Comparison of ENCODE assay signal across 10 cellular contexts in the genomic region with DNA sequence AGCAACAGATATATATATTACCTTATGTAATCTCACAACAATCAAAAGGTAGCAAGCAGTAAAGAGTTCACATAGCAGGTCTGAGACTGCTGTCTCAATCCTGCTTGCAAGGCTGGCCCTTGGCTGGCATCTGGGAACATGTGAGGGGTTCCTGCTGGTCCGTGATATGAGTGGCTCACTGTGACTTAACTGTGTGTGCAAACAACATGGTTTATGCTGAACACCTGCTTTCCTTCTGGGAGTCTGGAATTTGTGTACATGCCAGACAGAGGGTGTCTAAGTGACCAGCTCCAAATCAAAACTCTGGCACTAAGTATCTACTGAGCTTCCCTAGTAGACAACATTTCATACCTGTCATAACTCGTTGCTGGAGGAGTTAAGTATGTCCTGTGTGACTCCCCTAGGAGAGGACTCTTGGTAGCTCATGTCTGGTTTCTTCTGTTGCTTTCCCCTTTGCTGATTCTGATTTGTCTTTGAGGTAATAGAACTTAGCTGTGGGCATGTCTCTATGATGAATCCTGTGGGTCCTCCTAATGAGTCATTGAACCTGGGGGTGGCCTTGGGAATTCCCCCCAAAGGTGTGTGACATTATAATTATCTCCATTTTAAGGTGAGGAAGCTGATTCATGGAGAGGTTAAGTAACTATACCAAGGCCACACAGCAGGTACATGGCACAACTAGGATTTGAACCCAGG.
DNase-seq lines count a peak whose midpoint lies in the region; ATAC-seq, FAIRE-seq and TF ChIP-seq lines count a peak whose summit lies in the region.
"Had no signal": no experiment of that assay in that cellular context is flagged by ENCODE, and none has a peak within 500 bp of the region (broad histone marks: within the 10 kb centered on the region; RNA-seq: fewer than 3 reads in every experiment).

No MANE protein-coding gene starts in this region.

- dilution Hi-C loops in keratinocyte (cut with MboI; ENCODE audit: extremely low pct_ligation_motif_present, low sequenced_read_pairs): no loop called here

- H3K79me2 ChIP-seq in keratinocyte (ENCODE audit: control insufficient read depth, insufficient read depth, low read length): no peaks in the 10 kb centered on the region

- peak overlapping the region in 1 of 3 experiments; percentile 3 for H3K4me3 ChIP-seq in keratinocyte (ENCODE audit: control insufficient read depth in 2 of 3, extremely low read depth in 1 of 3, insufficient read depth in 2 of 3, low read depth in 1 of 3, low read length in 3 of 3)
- H3K4me3 ChIP-seq in small intestine (ENCODE audit: low read depth in 1 of 2, low read length in 2 of 2): no peak overlapping the region

- peak; percentile 62 for DNase-seq in activated CD8-positive, alpha-beta memory T cell treated with anti-CD3 and anti-CD28 coated beads, Interleukin-2, amount 50 U/mL, for 4 hours
- DNase-seq in keratinocyte (ENCODE audit: low read depth, low spot score) (peak; percentile 53), NCI-H524 treated with DMSO at 0.1 percent for 48 hours (lab: John Stamatoyannopoulos, UW) (no peak), small intestine (no peak), GM10266 (ENCODE audit: extremely low spot score) (no peak)
- peak; percentile 46 for DNase-seq in stimulated activated CD8-positive, alpha-beta memory T cell treated with anti-CD3 and anti-CD28 coated beads, Interleukin-12 subunit alpha, Interleukin-12 subunit beta, amount 100 ng/mL, for 4 hours (ENCODE audit: low read depth)
- DNase-seq: cortex of kidney, SHP77 had no signal

- FAIRE-seq in keratinocyte (lab: Jason Lieb, UNC) (peak; percentile 78), small intestine (lab: Jason Lieb, UNC) (no peak)

- peak; percentile 33 for ATAC-seq in HG02884 (IDR thresholded peaks at IDR 0.05; ENCODE audit: unreplicated experiment)
- ATAC-seq in HG03521 (IDR thresholded peaks at IDR 0.05; ENCODE audit: unreplicated experiment): no peak

- WGBS in small intestine, 3 donors: 44 to 55% (median 53%) methylated on average over 2 of the region's 2 CpGs

- H3K9me3 ChIP-seq in keratinocyte (ENCODE audit: control insufficient read depth, low read depth, low read length): no peaks in the 10 kb centered on the region
- no peaks in the 10 kb centered on the region for H3K9me3 ChIP-seq in small intestine (ENCODE audit: control insufficient read depth, low read depth)

- no peak overlapping the region for H3K9ac ChIP-seq in keratinocyte (ENCODE audit: control insufficient read depth, extremely low read depth, insufficient read depth, low read length)

- TF ChIP-seq CTCF in keratinocyte (optimal IDR thresholded peaks at IDR 0.05 in 1 of 3, IDR thresholded peaks at IDR 0.05 in 1 of 3, conservative IDR thresholded peaks at IDR 0.05 in 1 of 3; ENCODE audit: extremely low read depth in 1 of 3, insufficient read depth in 2 of 3, low read length in 3 of 3) (no peak), GM10266 (IDR thresholded peaks at IDR 0.05; ENCODE audit: control insufficient read depth, insufficient read depth, low read depth, missing control alignments) (no peak)

- no peaks in the 10 kb centered on the region for H3K9me1 ChIP-seq in keratinocyte (ENCODE audit: control insufficient read depth, extremely low read depth, insufficient read depth, low read length)

- H3K36me3 ChIP-seq in keratinocyte (ENCODE audit: control insufficient read depth in 2 of 2, extremely low read depth in 1 of 2, insufficient read depth in 2 of 2, low read length in 2 of 2): no peaks in the 10 kb centered on the region
- no peaks in the 10 kb centered on the region for H3K36me3 ChIP-seq in small intestine (ENCODE audit: control insufficient read depth in 2 of 2, insufficient read depth in 2 of 2, low read length in 2 of 2)

- H3K4me1 ChIP-seq in keratinocyte (ENCODE audit: control insufficient read depth, extremely low read depth, insufficient read depth, low read length) (peaks cover 38% of the 10 kb centered on the region), small intestine (ENCODE audit: control insufficient read depth in 2 of 2, insufficient read depth in 1 of 2, low read depth in 1 of 2, low read length in 1 of 2) (peaks cover 2 to 3% of the 10 kb centered on the region in 2 donors)

- H3K27me3 ChIP-seq in keratinocyte (ENCODE audit: control insufficient read depth, extremely low read depth, insufficient read depth, low read length) (no peaks in the 10 kb centered on the region), small intestine (ENCODE audit: control insufficient read depth in 2 of 2, insufficient read depth in 2 of 2, low read length in 2 of 2) (no peaks in the 10 kb centered on the region)

- no peak overlapping the region for H2AFZ ChIP-seq in keratinocyte (ENCODE audit: control insufficient read depth, low read length)

- no peaks in the 10 kb centered on the region for H4K20me1 ChIP-seq in keratinocyte (ENCODE audit: control insufficient read depth, extremely low read depth, insufficient read depth, low read length)

- H3K4me2 ChIP-seq in keratinocyte (ENCODE audit: control insufficient read depth, extremely low read depth, insufficient read depth, low read depth, low read length): peak overlapping the region; percentile 35

- peak overlapping the region; percentile 51 for H3K27ac ChIP-seq in keratinocyte (ENCODE audit: control insufficient read depth, insufficient read depth, low read length)
- H3K27ac ChIP-seq in small intestine (ENCODE audit: low read depth in 1 of 2, low read length in 1 of 2): peak overlapping the region in 1 of 2 donors; percentile 63

Comparison
In these comparisons a context has a peak if more than half of its experiments do, and no peak if none do; other contexts are left out.
1. DNase-seq: peak in activated CD8-positive, alpha-beta memory T cell treated with anti-CD3 and anti-CD28 coated beads, Interleukin-2, amount 50 U/mL, for 4 hours (single experiment), keratinocyte (single experiment) and stimulated activated CD8-positive, alpha-beta memory T cell treated with anti-CD3 and anti-CD28 coated beads, Interleukin-12 subunit alpha, Interleukin-12 subunit beta, amount 100 ng/mL, for 4 hours (single experiment); none in NCI-H524 treated with DMSO at 0.1 percent for 48 hours (single experiment), small intestine (single experiment) and GM10266 (single experiment).